8 cellular contexts compared by ENCODE assay signal in genomic region chr3:190701096-190701532, GRCh38.
DNase-seq lines count a peak whose midpoint lies in the region; ATAC-seq and TF ChIP-seq lines count a peak whose summit lies in the region.

No MANE protein-coding gene starts in this region.

- 23 to 47% (median 24%) methylated on average over 4 of the region's 4 CpGs for WGBS in psoas muscle, 3 donors

- H3K36me3 ChIP-seq in psoas muscle (ENCODE audit: insufficient read depth in 1 of 2, low read depth in 1 of 2): no peaks in the 10 kb centered on the region

- no peaks in the 10 kb centered on the region for H3K27me3 ChIP-seq in psoas muscle (ENCODE audit: insufficient read depth in 3 of 3, low read length in 2 of 3)

- ATAC-seq in psoas muscle: peak; percentile 40 to 73 (median 54)
- no peak for ATAC-seq in HG02678 (IDR thresholded peaks at IDR 0.05; ENCODE audit: unreplicated experiment)

- TF ChIP-seq CTCF in psoas muscle (IDR thresholded peaks at IDR 0.05): peak; percentile 24

- intact Hi-C loops in psoas muscle (cut with DNase I): loop anchor here (5.0 to 10.0 kb wide), 2 partner anchors 351 to 354 kb away; no protein-coding TSS in a partner anchor

- DNase-seq in NCI-H748 (lab: John Stamatoyannopoulos, UW; ENCODE audit: unreplicated experiment): peak; percentile 13
- no peak for DNase-seq in NCI-H748 treated with DMSO at 0.1 percent for 48 hours (lab: John Stamatoyannopoulos, UW)
- DNase-seq in HuH-7.5 (ENCODE audit: low spot score): peak; percentile 19
- DNase-seq in SK-N-DZ (ENCODE audit: low spot score): peak; percentile 4
- DNase-seq in fibroblast of the conjunctiva (ENCODE audit: low read depth): peak; percentile 10
- no peak for DNase-seq in psoas muscle
- DNase-seq in epidermal melanocyte (ENCODE audit: insufficient read length, low spot score): no peak

- H3K27ac ChIP-seq in psoas muscle: no peak overlapping the region

- no peak overlapping the region for H3K4me3 ChIP-seq in psoas muscle

- H3K9me3 ChIP-seq in psoas muscle: no peaks in the 10 kb centered on the region

- H3K4me1 ChIP-seq in psoas muscle: peaks cover 10% of the 10 kb centered on the region

Comparison
In these comparisons a context has a peak if more than half of its experiments do, and no peak if none do; other contexts are left out.
1. DNase-seq: peak in NCI-H748 (single experiment), HuH-7.5 (single experiment), SK-N-DZ (single experiment) and fibroblast of the conjunctiva (single experiment); none in NCI-H748 treated with DMSO at 0.1 percent for 48 hours (single experiment), psoas muscle (0 of 2) and epidermal melanocyte (single experiment).